ENCODE assay signal across 23 cellular contexts in genomic region chr2:88342749-88343148, GRCh38.
DNase-seq lines count a peak whose midpoint lies in the region; ATAC-seq, FAIRE-seq and TF ChIP-seq lines count a peak whose summit lies in the region.
"Had no signal": no experiment of that assay in that cellular context is flagged by ENCODE, and none has a peak within 500 bp of the region (broad histone marks: within the 10 kb centered on the region; RNA-seq: fewer than 3 reads in every experiment).

No MANE protein-coding gene starts in this region.

- intact Hi-C loops in activated naive CD4-positive, alpha-beta T cell treated with anti-CD3 and anti-CD28 coated beads for 36 hours (cut with micrococcal nuclease), result no loop called here

- no peaks in the 10 kb centered on the region for H3K79me2 ChIP-seq in smooth muscle cell (ENCODE audit: low read depth)

- peaks cover 9% of the 10 kb centered on the region for H3K27me3 Mint-ChIP-seq in activated naive CD4-positive, alpha-beta T cell treated with anti-CD3 and anti-CD28 coated beads for 36 hours (ENCODE audit: low read depth)
- peaks cover 12% of the 10 kb centered on the region for H3K27me3 Mint-ChIP-seq in activated naive CD8-positive, alpha-beta T cell treated with anti-CD3 and anti-CD28 coated beads, Interleukin-2, amount 10 ng/mL, durations not matched to agents 7 days and 5 days
- no peaks in the 10 kb centered on the region for H3K27me3 Mint-ChIP-seq in HFFc6 (ENCODE audit: insufficient read depth)

- WGBS in smooth muscle cell (ENCODE audit: low lambda C conversion rate), result 79% methylated on average over 4 of the region's 4 CpGs

- no peak overlapping the region for H3K27ac Mint-ChIP-seq in activated naive CD4-positive, alpha-beta T cell treated with anti-CD3 and anti-CD28 coated beads for 36 hours
- H3K27ac Mint-ChIP-seq in activated naive CD8-positive, alpha-beta T cell treated with anti-CD3 and anti-CD28 coated beads, Interleukin-2, amount 10 ng/mL, durations not matched to agents 7 days and 5 days, result peak overlapping the region; percentile 4
- H3K27ac Mint-ChIP-seq in HFFc6, result no peak overlapping the region
- H3K27ac Mint-ChIP-seq: dendritic cell treated with granulocyte-macrophage colony-stimulating factor and Interleukin-4, amounts not matched to agents 40 ng/mL and 50 ng/mL, for 4 days; stimulated activated naive B cell treated with anti-CD40 and anti-IgM and Interleukin-4, amounts not matched to agents 10 μg/mL and 1 μg/mL and 100 μg/mL, for 72 hours had no signal

- no peaks in the 10 kb centered on the region for H3K9me3 Mint-ChIP-seq in activated naive CD4-positive, alpha-beta T cell treated with anti-CD3 and anti-CD28 coated beads for 36 hours
- H3K9me3 Mint-ChIP-seq in activated naive CD8-positive, alpha-beta T cell treated with anti-CD3 and anti-CD28 coated beads, Interleukin-2, amount 10 ng/mL, durations not matched to agents 7 days and 5 days, result no peaks in the 10 kb centered on the region
- peaks cover 5% of the 10 kb centered on the region for H3K9me3 Mint-ChIP-seq in HFFc6

- H3K4me1 ChIP-seq in smooth muscle cell (ENCODE audit: low read depth), result no peaks in the 10 kb centered on the region
- H3K4me1 ChIP-seq: adrenal gland, breast epithelium, right atrium auricular region, tibial artery had no signal

- DNase-seq in activated naive CD4-positive, alpha-beta T cell treated with anti-CD3 and anti-CD28 coated beads for 36 hours, result peak; percentile 12
- no peak for DNase-seq in activated naive CD4-positive, alpha-beta T cell treated with anti-CD3 and anti-CD28 coated beads, Interleukin-2, amount 50 U/mL, for 16 hours
- peak; percentile 50 for DNase-seq in Daoy (ENCODE audit: low read depth)
- DNase-seq in MG63, result peak; percentile 21
- DNase-seq in activated naive CD8-positive, alpha-beta T cell treated with anti-CD3 and anti-CD28 coated beads, Interleukin-2, amount 10 ng/mL, durations not matched to agents 7 days and 5 days, result no peak
- no peak for DNase-seq in smooth muscle cell (lab: John Stamatoyannopoulos, UW; ENCODE audit: unreplicated experiment)
- DNase-seq in urothelium cell line (ENCODE audit: low spot score), result no peak
- no peak for DNase-seq in HFFc6
- DNase-seq: activated T-cell treated with anti-CD3 and anti-CD28 coated beads, Interleukin-2, amount 50 U/mL, for 48 hours; adrenal gland; left colon; naive thymus-derived CD4-positive, alpha-beta T cell; NCI-H1417 treated with DMSO at 0.1 percent for 48 hours; NCI-H2171; NCI-H526; SIG-M5; stimulated activated naive B cell treated with anti-CD40 and anti-IgM and Interleukin-4, amounts not matched to agents 10 μg/mL and 1 μg/mL and 100 μg/mL, for 72 hours; tibial artery had no signal

- H3K4me3 Mint-ChIP-seq in activated naive CD4-positive, alpha-beta T cell treated with anti-CD3 and anti-CD28 coated beads for 36 hours, result no peak overlapping the region
- H3K4me3 Mint-ChIP-seq in activated naive CD8-positive, alpha-beta T cell treated with anti-CD3 and anti-CD28 coated beads, Interleukin-2, amount 10 ng/mL, durations not matched to agents 7 days and 5 days, result peak overlapping the region; percentile 46
- no peak overlapping the region for H3K4me3 Mint-ChIP-seq in HFFc6
- H3K4me3 Mint-ChIP-seq: dendritic cell treated with granulocyte-macrophage colony-stimulating factor and Interleukin-4, amounts not matched to agents 40 ng/mL and 50 ng/mL, for 4 days; stimulated activated naive B cell treated with anti-CD40 and anti-IgM and Interleukin-4, amounts not matched to agents 10 μg/mL and 1 μg/mL and 100 μg/mL, for 72 hours had no signal

- TF ChIP-seq CTCF in smooth muscle cell (IDR thresholded peaks at IDR 0.05; ENCODE audit: borderline replicate concordance, insufficient read depth, poor library complexity, severe bottlenecking), result no peak
- no peak for TF ChIP-seq CTCF in HFFc6 (IDR thresholded peaks at IDR 0.05)

- no peaks in the 10 kb centered on the region for H4K20me1 ChIP-seq in smooth muscle cell (ENCODE audit: low read depth)

- no peak overlapping the region for H2AFZ ChIP-seq in smooth muscle cell (ENCODE audit: low read depth)

- FAIRE-seq in urothelium cell line (lab: Jason Lieb, UNC), result no peak

- H3K36me3 ChIP-seq in MG63 (no peaks in the 10 kb centered on the region), smooth muscle cell (ENCODE audit: low read depth) (no peaks in the 10 kb centered on the region)
- H3K36me3 ChIP-seq: adrenal gland, breast epithelium, right atrium auricular region, tibial artery had no signal

- H3K36me3 Mint-ChIP-seq in activated naive CD4-positive, alpha-beta T cell treated with anti-CD3 and anti-CD28 coated beads for 36 hours (ENCODE audit: low read depth), result no peaks in the 10 kb centered on the region
- no peaks in the 10 kb centered on the region for H3K36me3 Mint-ChIP-seq in activated naive CD8-positive, alpha-beta T cell treated with anti-CD3 and anti-CD28 coated beads, Interleukin-2, amount 10 ng/mL, durations not matched to agents 7 days and 5 days
- no peaks in the 10 kb centered on the region for H3K36me3 Mint-ChIP-seq in HFFc6 (ENCODE audit: low read depth)

- no peak overlapping the region for H3K27ac ChIP-seq in smooth muscle cell (ENCODE audit: low read depth)
- H3K27ac ChIP-seq: adrenal gland, breast epithelium, C4-2B, right atrium auricular region, tibial artery had no signal

- H3K27me3 ChIP-seq in MG63 (peaks cover 6% of the 10 kb centered on the region), smooth muscle cell (ENCODE audit: low read depth) (peaks cover 16% of the 10 kb centered on the region)
- H3K27me3 ChIP-seq: adrenal gland, breast epithelium, right atrium auricular region had no signal

- no peak overlapping the region for H3K4me2 ChIP-seq in smooth muscle cell

- peaks cover 4% of the 10 kb centered on the region for H3K4me1 Mint-ChIP-seq in activated naive CD4-positive, alpha-beta T cell treated with anti-CD3 and anti-CD28 coated beads for 36 hours (ENCODE audit: low read depth)
- peaks cover 8% of the 10 kb centered on the region for H3K4me1 Mint-ChIP-seq in activated naive CD8-positive, alpha-beta T cell treated with anti-CD3 and anti-CD28 coated beads, Interleukin-2, amount 10 ng/mL, durations not matched to agents 7 days and 5 days
- no peaks in the 10 kb centered on the region for H3K4me1 Mint-ChIP-seq in HFFc6 (ENCODE audit: low read depth)

- H3K4me3 ChIP-seq in MG63, result no peak overlapping the region
- H3K4me3 ChIP-seq in smooth muscle cell, result no peak overlapping the region
- H3K4me3 ChIP-seq: adrenal gland, breast epithelium, right atrium auricular region, tibial artery had no signal

- CTCF ChIA-PET in activated naive CD4-positive, alpha-beta T cell treated with anti-CD3 and anti-CD28 coated beads for 36 hours (lab: Charles Lee), result interaction anchor here (0.7 to 1.1 kb wide), 2 partner anchors 9 to 112 kb away, joined by 3 to 4 read pairs; no protein-coding TSS in a partner anchor

- POLR2A ChIA-PET in activated naive CD8-positive, alpha-beta T cell treated with anti-CD3 and anti-CD28 coated beads, Interleukin-2, amount 10 ng/mL, durations not matched to agents 7 days and 5 days (lab: Charles Lee), result no interaction called here

- no peaks in the 10 kb centered on the region; the same call in 1 of the 2 replicates for H3K9me3 ChIP-seq in MG63
- H3K9me3 ChIP-seq in smooth muscle cell (replicated peaks; ENCODE audit: low read depth), result no peaks in the 10 kb centered on the region
- H3K9me3 ChIP-seq: adrenal gland, breast epithelium had no signal

- H3K9ac ChIP-seq in smooth muscle cell (ENCODE audit: low read depth), result no peak overlapping the region

- H3F3A ChIP-seq in smooth muscle cell (ENCODE audit: low read depth), result no peaks in the 10 kb centered on the region

- peak; percentile 58 for ATAC-seq in activated naive CD8-positive, alpha-beta T cell treated with anti-CD3 and anti-CD28 coated beads, Interleukin-2, amount 10 ng/mL, durations not matched to agents 7 days and 5 days (ENCODE audit: low read depth)
- ATAC-seq: HCT116; left colon; naive thymus-derived CD4-positive, alpha-beta T cell; stimulated activated naive B cell treated with anti-CD40 and anti-IgM and Interleukin-4, amounts not matched to agents 10 μg/mL and 1 μg/mL and 100 μg/mL, for 72 hours had no signal

Comparison
In these comparisons a context has a peak if more than half of its experiments do, and no peak if none do; other contexts are left out.
1. DNase-seq: peak in activated naive CD4-positive, alpha-beta T cell treated with anti-CD3 and anti-CD28 coated beads for 36 hours (single experiment), Daoy (single experiment) and MG63 (single experiment); none in activated naive CD4-positive, alpha-beta T cell treated with anti-CD3 and anti-CD28 coated beads, Interleukin-2, amount 50 U/mL, for 16 hours (single experiment), activated naive CD8-positive, alpha-beta T cell treated with anti-CD3 and anti-CD28 coated beads, Interleukin-2, amount 10 ng/mL, durations not matched to agents 7 days and 5 days (single experiment), smooth muscle cell (single experiment), urothelium cell line (single experiment) and HFFc6 (single experiment).